Comparison of ENCODE assay signal across 9 cellular contexts in genomic region chr12:47725893-47726292, GRCh38. TPM values are rescaled to one million over a fixed set of nuclear protein-coding genes. Genes with fewer than 3 reads are reported as not detected.
DNase-seq lines count a peak whose midpoint lies in the region; ATAC-seq and TF ChIP-seq lines count a peak whose summit lies in the region.
"Had no signal": no experiment of that assay in that cellular context is flagged by ENCODE, and none has a peak within 500 bp of the region (broad histone marks: within the 10 kb centered on the region; RNA-seq: fewer than 3 reads in every experiment).

No MANE protein-coding gene starts in this region.

- TF ChIP-seq CTCF in HFF-Myc (IDR thresholded peaks at IDR 0.05; ENCODE audit: low read depth, low read length, missing control alignments) (no peak), NB4 (IDR thresholded peaks at IDR 0.05; ENCODE audit: low read depth, low read length) (no peak)
- TF ChIP-seq CTCF in activated CD8-positive, alpha-beta T cell treated with anti-CD3 and anti-CD28 coated beads for 36 hours (IDR thresholded peaks at IDR 0.05), result no peak

- intact Hi-C loops in activated CD8-positive, alpha-beta T cell treated with anti-CD3 and anti-CD28 coated beads for 36 hours (cut with micrococcal nuclease), result no loop called here

- H3K4me3 ChIP-seq in HFF-Myc (replicated peaks; ENCODE audit: low read depth, low read length), result no peak overlapping the region
- H3K4me3 ChIP-seq in NB4 (ENCODE audit: low read depth, low read length), result no peak overlapping the region
- H3K4me3 ChIP-seq: left ventricle myocardium inferior had no signal

- peak; percentile 67 for DNase-seq in HFF-Myc (ENCODE audit: extremely low read depth, low read depth)
- peak; percentile 74 for DNase-seq in NB4 (ENCODE audit: low read depth)
- no peak for DNase-seq in memory B cell (ENCODE audit: low spot score in 2 of 2)
- DNase-seq in NCI-H510A (lab: John Stamatoyannopoulos, UW), result no peak
- no peak for DNase-seq in activated CD8-positive, alpha-beta T cell treated with anti-CD3 and anti-CD28 coated beads for 36 hours
- DNase-seq in ureter (ENCODE audit: low spot score), result no peak
- DNase-seq: left ventricle myocardium inferior had no signal

- no peak overlapping the region for H3K4me3 Mint-ChIP-seq in memory B cell
- no peak overlapping the region for H3K4me3 Mint-ChIP-seq in activated CD8-positive, alpha-beta T cell treated with anti-CD3 and anti-CD28 coated beads for 36 hours

- TF ChIP-seq POLR2A in NB4 (IDR thresholded peaks at IDR 0.05; ENCODE audit: extremely low read depth, insufficient read length), result no peak

- H3K36me3 Mint-ChIP-seq in memory B cell, result peaks cover 5% of the 10 kb centered on the region
- H3K36me3 Mint-ChIP-seq in activated CD8-positive, alpha-beta T cell treated with anti-CD3 and anti-CD28 coated beads for 36 hours (ENCODE audit: low read depth), result peaks cover 3% of the 10 kb centered on the region

- no peaks in the 10 kb centered on the region for H3K9me3 Mint-ChIP-seq in memory B cell
- no peaks in the 10 kb centered on the region for H3K9me3 Mint-ChIP-seq in activated CD8-positive, alpha-beta T cell treated with anti-CD3 and anti-CD28 coated beads for 36 hours

- CTCF ChIA-PET in activated CD8-positive, alpha-beta T cell treated with anti-CD3 and anti-CD28 coated beads for 36 hours (lab: Charles Lee), result interaction anchor here (0.8 to 7.9 kb wide), 9 partner anchors 10 to 112 kb away, joined by 3 to 92 read pairs (median 3); partner anchors contain the start of gene RPAP3

- peak; percentile 92 for ATAC-seq in GM18517 (IDR thresholded peaks at IDR 0.05; ENCODE audit: unreplicated experiment)
- ATAC-seq in memory B cell (ENCODE audit: low read depth), result peak; percentile 70
- ATAC-seq in activated CD8-positive, alpha-beta T cell treated with anti-CD3 and anti-CD28 coated beads for 36 hours, result no peak
- no peak for ATAC-seq in GM19328 (IDR thresholded peaks at IDR 0.05; ENCODE audit: unreplicated experiment)

- peaks cover 12% of the 10 kb centered on the region for H3K4me1 Mint-ChIP-seq in memory B cell
- peaks cover 19% of the 10 kb centered on the region for H3K4me1 Mint-ChIP-seq in activated CD8-positive, alpha-beta T cell treated with anti-CD3 and anti-CD28 coated beads for 36 hours (ENCODE audit: low read depth)

- no peaks in the 10 kb centered on the region for H3K27me3 Mint-ChIP-seq in memory B cell
- no peaks in the 10 kb centered on the region for H3K27me3 Mint-ChIP-seq in activated CD8-positive, alpha-beta T cell treated with anti-CD3 and anti-CD28 coated beads for 36 hours

- POLR2A ChIA-PET in activated CD8-positive, alpha-beta T cell treated with anti-CD3 and anti-CD28 coated beads for 36 hours (lab: Charles Lee), result interaction anchor here (1.0 to 1.3 kb wide), 4 partner anchors 12 to 108 kb away, joined by 3 to 4 read pairs (median 3); no protein-coding TSS in a partner anchor

- H3K27ac Mint-ChIP-seq in memory B cell, result no peak overlapping the region
- H3K27ac Mint-ChIP-seq in activated CD8-positive, alpha-beta T cell treated with anti-CD3 and anti-CD28 coated beads for 36 hours, result no peak overlapping the region

RNA-seq across cellular contexts. Expression of gene ENDOU, which starts 0.6 kb away (rescaled TPM):
- not detected for total RNA-seq in activated CD8-positive, alpha-beta T cell treated with anti-CD3 and anti-CD28 coated beads for 36 hours
- total RNA-seq in ureter, result 0.89 TPM

RNA-seq across cellular contexts. Expression of gene RPAP3, which starts 20.1 kb away (rescaled TPM):
- total RNA-seq in activated CD8-positive, alpha-beta T cell treated with anti-CD3 and anti-CD28 coated beads for 36 hours, result 10 to 100 TPM; 42.0 to 42.5 TPM
- 35.5 TPM for total RNA-seq in ureter

RNA-seq across cellular contexts. Expression of gene RAPGEF3, which starts 32.8 kb away (rescaled TPM):
- under 1 TPM; 0.56 to 0.58 TPM for total RNA-seq in activated CD8-positive, alpha-beta T cell treated with anti-CD3 and anti-CD28 coated beads for 36 hours
- total RNA-seq in ureter, result 83.4 TPM

RNA-seq across cellular contexts. Expression of gene SLC48A1, which starts 47.1 kb away (rescaled TPM):
- 10 to 100 TPM in 1 of 2 experiments, 1 to 10 TPM in 1; 8.8 to 10.2 TPM for total RNA-seq in activated CD8-positive, alpha-beta T cell treated with anti-CD3 and anti-CD28 coated beads for 36 hours
- total RNA-seq in ureter, result 41.3 TPM

Comparison
In these comparisons a context has a peak if more than half of its experiments do, and no peak if none do; other contexts are left out.
1. ATAC-seq: peak in GM18517 (single experiment) and memory B cell (single experiment); none in activated CD8-positive, alpha-beta T cell treated with anti-CD3 and anti-CD28 coated beads for 36 hours (single experiment) and GM19328 (single experiment).
2. DNase-seq: peak in HFF-Myc (single experiment) and NB4 (single experiment); none in memory B cell (0 of 2), NCI-H510A (single experiment), activated CD8-positive, alpha-beta T cell treated with anti-CD3 and anti-CD28 coated beads for 36 hours (single experiment) and ureter (single experiment).
3. RNA of gene RAPGEF3, which starts 32.8 kb away (total RNA-seq): 83.4 TPM in ureter (single experiment); 0.56 to 0.58 TPM in activated CD8-positive, alpha-beta T cell treated with anti-CD3 and anti-CD28 coated beads for 36 hours; every median in the first group is over 10 times any median in the second.